1 cellular context compared by ENCODE assay signal in genomic region chr3:30890907-30891306, GRCh38.
TF ChIP-seq lines count a peak whose summit lies in the region.

No MANE protein-coding gene starts in this region.

TF ChIP-seq in GM23338, 12 proteins besides CTCF, POLR2A, EP300 and RAD21 (continued from another document):
- TF ChIP-seq ZNF462 (CRISPR knock-in tag; IDR thresholded peaks at IDR 0.05) (no peak), EZH2 (IDR thresholded peaks at IDR 0.05; ENCODE audit: low read depth, unreplicated experiment) (no peak), STAT1 (IDR thresholded peaks at IDR 0.05; ENCODE audit: unreplicated experiment) (no peak), POLR2AphosphoS5 (IDR thresholded peaks at IDR 0.05; ENCODE audit: low read depth) (no peak), ZNF114 (CRISPR knock-in tag; IDR thresholded peaks at IDR 0.05) (no peak), JUNB (IDR thresholded peaks at IDR 0.05; ENCODE audit: unreplicated experiment) (no peak), ZNF331 (CRISPR knock-in tag; IDR thresholded peaks at IDR 0.05; ENCODE audit: low read depth) (no peak), CREB1 (CRISPR knock-in tag; IDR thresholded peaks at IDR 0.05; ENCODE audit: low read depth) (no peak)
- TF ChIP-seq, protein P1, sequence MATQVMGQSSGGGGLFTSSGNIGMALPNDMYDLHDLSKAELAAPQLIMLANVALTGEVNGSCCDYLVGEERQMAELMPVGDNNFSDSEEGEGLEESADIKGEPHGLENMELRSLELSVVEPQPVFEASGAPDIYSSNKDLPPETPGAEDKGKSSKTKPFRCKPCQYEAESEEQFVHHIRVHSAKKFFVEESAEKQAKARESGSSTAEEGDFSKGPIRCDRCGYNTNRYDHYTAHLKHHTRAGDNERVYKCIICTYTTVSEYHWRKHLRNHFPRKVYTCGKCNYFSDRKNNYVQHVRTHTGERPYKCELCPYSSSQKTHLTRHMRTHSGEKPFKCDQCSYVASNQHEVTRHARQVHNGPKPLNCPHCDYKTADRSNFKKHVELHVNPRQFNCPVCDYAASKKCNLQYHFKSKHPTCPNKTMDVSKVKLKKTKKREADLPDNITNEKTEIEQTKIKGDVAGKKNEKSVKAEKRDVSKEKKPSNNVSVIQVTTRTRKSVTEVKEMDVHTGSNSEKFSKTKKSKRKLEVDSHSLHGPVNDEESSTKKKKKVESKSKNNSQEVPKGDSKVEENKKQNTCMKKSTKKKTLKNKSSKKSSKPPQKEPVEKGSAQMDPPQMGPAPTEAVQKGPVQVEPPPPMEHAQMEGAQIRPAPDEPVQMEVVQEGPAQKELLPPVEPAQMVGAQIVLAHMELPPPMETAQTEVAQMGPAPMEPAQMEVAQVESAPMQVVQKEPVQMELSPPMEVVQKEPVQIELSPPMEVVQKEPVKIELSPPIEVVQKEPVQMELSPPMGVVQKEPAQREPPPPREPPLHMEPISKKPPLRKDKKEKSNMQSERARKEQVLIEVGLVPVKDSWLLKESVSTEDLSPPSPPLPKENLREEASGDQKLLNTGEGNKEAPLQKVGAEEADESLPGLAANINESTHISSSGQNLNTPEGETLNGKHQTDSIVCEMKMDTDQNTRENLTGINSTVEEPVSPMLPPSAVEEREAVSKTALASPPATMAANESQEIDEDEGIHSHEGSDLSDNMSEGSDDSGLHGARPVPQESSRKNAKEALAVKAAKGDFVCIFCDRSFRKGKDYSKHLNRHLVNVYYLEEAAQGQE (IDR thresholded peaks at IDR 0.05; ENCODE audit: unreplicated experiment) = no peak
